Comparison of ENCODE assay signal across 1 cellular context in genomic region chr7:151088856-151089699, GRCh38.
TF ChIP-seq lines count a peak whose summit lies in the region.

No MANE protein-coding gene starts in this region.

TF ChIP-seq in HEK293, 187 proteins besides CTCF, POLR2A, EP300 and RAD21 (continued from another document and continues in another):
- TF ChIP-seq ZSCAN16 (tag by site-specific recombination; IDR thresholded peaks at IDR 0.05) (no peak), SCRT1 (tag by site-specific recombination; IDR thresholded peaks at IDR 0.05; ENCODE audit: borderline replicate concordance) (no peak), ZNF155 (tag by site-specific recombination; IDR thresholded peaks at IDR 0.05) (no peak), ZNF837 (tag by site-specific recombination; IDR thresholded peaks at IDR 0.05) (no peak), ZSCAN18 (tag by site-specific recombination; IDR thresholded peaks at IDR 0.05) (no peak), ZNF830 (tag by site-specific recombination; IDR thresholded peaks at IDR 0.05; ENCODE audit: low read depth) (no peak), ZNF629 (tag by site-specific recombination; IDR thresholded peaks at IDR 0.05) (0 out of 2 replicates have a peak, but pooled peaks have one; percentile 39), GLIS1 (tag by site-specific recombination; IDR thresholded peaks at IDR 0.05) (no peak), ZNF202 (tag by site-specific recombination; IDR thresholded peaks at IDR 0.05; ENCODE audit: borderline replicate concordance) (no peak), ZBTB10 (tag by site-specific recombination; IDR thresholded peaks at IDR 0.05) (no peak), ZBTB11 (tag by site-specific recombination; conservative IDR thresholded peaks at IDR 0.05; ENCODE audit: low read depth) (peak; percentile 93), TSHZ1 (tag by site-specific recombination; IDR thresholded peaks at IDR 0.05; ENCODE audit: borderline replicate concordance) (no peak), HOXC10 (CRISPR knock-in tag; IDR thresholded peaks at IDR 0.05) (no peak), SETDB1 (IDR thresholded peaks at IDR 0.05; ENCODE audit: insufficient read length, low read length) (no peak), ZNF18 (tag by site-specific recombination; IDR thresholded peaks at IDR 0.05) (no peak), KLF17 (tag by site-specific recombination; IDR thresholded peaks at IDR 0.05) (peak; percentile 90; the same call in 1 of the 2 replicates), BCL6B (tag by site-specific recombination; IDR thresholded peaks at IDR 0.05) (no peak), HIC1 (tag by site-specific recombination; IDR thresholded peaks at IDR 0.05) (no peak), HOXA7 (CRISPR knock-in tag; IDR thresholded peaks at IDR 0.05; ENCODE audit: borderline replicate concordance) (no peak), ZNF394 (tag by site-specific recombination; IDR thresholded peaks at IDR 0.05; ENCODE audit: borderline replicate concordance) (no peak), ZBTB48 (tag by site-specific recombination; IDR thresholded peaks at IDR 0.05) (no peak), ZNF350 (tag by site-specific recombination; IDR thresholded peaks at IDR 0.05) (no peak), ZNF654 (tag by site-specific recombination; IDR thresholded peaks at IDR 0.05; ENCODE audit: low read depth) (no peak), ZNF112 (tag by site-specific recombination; IDR thresholded peaks at IDR 0.05) (no peak), MEIS1 (CRISPR knock-in tag; IDR thresholded peaks at IDR 0.05; ENCODE audit: borderline replicate concordance) (no peak), SP7 (tag by site-specific recombination; IDR thresholded peaks at IDR 0.05) (peak; percentile 72), IKZF3 (tag by site-specific recombination; IDR thresholded peaks at IDR 0.05) (no peak), ZNF792 (tag by site-specific recombination; IDR thresholded peaks at IDR 0.05) (no peak), ZNF175 (tag by site-specific recombination; IDR thresholded peaks at IDR 0.05) (no peak), OVOL3 (tag by site-specific recombination; IDR thresholded peaks at IDR 0.05) (no peak), ZNF174 (tag by site-specific recombination; IDR thresholded peaks at IDR 0.05) (no peak), GLI4 (tag by site-specific recombination; IDR thresholded peaks at IDR 0.05) (no peak), GFI1B (tag by site-specific recombination; IDR thresholded peaks at IDR 0.05) (no peak), ZFP3 (tag by site-specific recombination; IDR thresholded peaks at IDR 0.05; ENCODE audit: low read depth) (peak; percentile 52; the same call in 1 of the 2 replicates), ZNF362 (tag by site-specific recombination; IDR thresholded peaks at IDR 0.05) (no peak), ZNF324 (tag by site-specific recombination; IDR thresholded peaks at IDR 0.05) (no peak), ZNF19 (tag by site-specific recombination; IDR thresholded peaks at IDR 0.05; ENCODE audit: low read depth) (no peak), SCRT2 (tag by site-specific recombination; IDR thresholded peaks at IDR 0.05) (no peak), YY2 (tag by site-specific recombination; IDR thresholded peaks at IDR 0.05) (no peak), ZNF221 (tag by site-specific recombination; IDR thresholded peaks at IDR 0.05; ENCODE audit: borderline replicate concordance) (no peak), ZNF843 (tag by site-specific recombination; IDR thresholded peaks at IDR 0.05) (no peak), ZNF645 (tag by site-specific recombination; IDR thresholded peaks at IDR 0.05) (no peak)
